In genomic region chr5:55540525-55540924, GRCh38 we compare ENCODE assay signal across 1 cellular context.
TF ChIP-seq lines count a peak whose summit lies in the region.

No MANE protein-coding gene starts in this region.

TF ChIP-seq in WTC11, 78 proteins besides CTCF, POLR2A, EP300 and RAD21 (continued from another document):
- TF ChIP-seq ZNF532 (CRISPR knock-in tag; IDR thresholded peaks at IDR 0.05; ENCODE audit: borderline replicate concordance), result no peak
- no peak for TF ChIP-seq AFF4 (CRISPR knock-in tag; IDR thresholded peaks at IDR 0.05; ENCODE audit: borderline replicate concordance)
- TF ChIP-seq, protein P1, sequence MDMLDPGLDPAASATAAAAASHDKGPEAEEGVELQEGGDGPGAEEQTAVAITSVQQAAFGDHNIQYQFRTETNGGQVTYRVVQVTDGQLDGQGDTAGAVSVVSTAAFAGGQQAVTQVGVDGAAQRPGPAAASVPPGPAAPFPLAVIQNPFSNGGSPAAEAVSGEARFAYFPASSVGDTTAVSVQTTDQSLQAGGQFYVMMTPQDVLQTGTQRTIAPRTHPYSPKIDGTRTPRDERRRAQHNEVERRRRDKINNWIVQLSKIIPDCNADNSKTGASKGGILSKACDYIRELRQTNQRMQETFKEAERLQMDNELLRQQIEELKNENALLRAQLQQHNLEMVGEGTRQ (CRISPR knock-in tag; IDR thresholded peaks at IDR 0.05), result no peak
- TF ChIP-seq JUN (CRISPR knock-in tag; IDR thresholded peaks at IDR 0.05), result no peak
- TF ChIP-seq ARID4B (CRISPR knock-in tag; IDR thresholded peaks at IDR 0.05; ENCODE audit: borderline replicate concordance), result no peak
- TF ChIP-seq CREM (CRISPR knock-in tag; IDR thresholded peaks at IDR 0.05), result no peak
- TF ChIP-seq USF1 (CRISPR knock-in tag; IDR thresholded peaks at IDR 0.05), result no peak
- no peak for TF ChIP-seq CREB1 (CRISPR knock-in tag; IDR thresholded peaks at IDR 0.05)
